Comparison of ENCODE assay signal across 15 cellular contexts in genomic region chr4:106522839-106523238, GRCh38.
DNase-seq lines count a peak whose midpoint lies in the region; FAIRE-seq and TF ChIP-seq lines count a peak whose summit lies in the region.
"Had no signal": no experiment of that assay in that cellular context is flagged by ENCODE, and none has a peak within 500 bp of the region (broad histone marks: within the 10 kb centered on the region; RNA-seq: fewer than 3 reads in every experiment).

No MANE protein-coding gene starts in this region.

- 87 to 93% methylated on average over 8 of the region's 8 CpGs for WGBS in tibial nerve, 2 donors

- no peaks in the 10 kb centered on the region for H3K4me1 ChIP-seq in tibial nerve
- H3K4me1 ChIP-seq: HAP-1, suprapubic skin had no signal

- TF ChIP-seq CTCF in bronchial epithelial cell (IDR thresholded peaks at IDR 0.05; ENCODE audit: insufficient read depth, low read length, severe bottlenecking) (no peak), tibial nerve (IDR thresholded peaks at IDR 0.05) (no peak)

- DNase-seq in GM04503 (ENCODE audit: low read depth) (peak; percentile 3), MV-4-11 (lab: John Stamatoyannopoulos, UW) (peak; percentile 12), bronchial epithelial cell (ENCODE audit: low read depth) (peak; percentile 5), renal cortical epithelial cell (ENCODE audit: low read depth) (peak; percentile 7), amniotic stem cell (lab: John Stamatoyannopoulos, UW) (no peak), tibial nerve (ENCODE audit: low spot score in 2 of 2) (no peak), Ammon's horn (ENCODE audit: low spot score) (no peak)
- DNase-seq: activated naive CD8-positive, alpha-beta T cell treated with anti-CD3 and anti-CD28 coated beads, Interleukin-2, amount 10 ng/mL, durations not matched to agents 7 days and 5 days; left cardiac atrium; NCI-H2171 treated with DMSO at 0.1 percent for 48 hours; small intestine had no signal

- no peaks in the 10 kb centered on the region for H3K36me3 ChIP-seq in bronchial epithelial cell (ENCODE audit: control insufficient read depth, insufficient read depth, low read length)
- no peaks in the 10 kb centered on the region for H3K36me3 ChIP-seq in tibial nerve
- H3K36me3 ChIP-seq: HAP-1, suprapubic skin had no signal

- H3K4me3 ChIP-seq in bronchial epithelial cell (ENCODE audit: low read depth, low read length) (no peak overlapping the region), tibial nerve (no peak overlapping the region)
- H3K4me3 ChIP-seq: HAP-1, suprapubic skin had no signal

- no peak for FAIRE-seq in bronchial epithelial cell (lab: Jason Lieb, UNC)
- FAIRE-seq: GM12891, small intestine, TTC549 had no signal

- no peak for TF ChIP-seq POLR2A in tibial nerve (IDR thresholded peaks at IDR 0.05)

- peaks cover 0 to 6% (median 0%) of the 10 kb centered on the region in 4 donors for H3K9me3 ChIP-seq in tibial nerve
- H3K9me3 ChIP-seq: HAP-1, suprapubic skin had no signal

- no peaks in the 10 kb centered on the region for H3K27me3 ChIP-seq in bronchial epithelial cell (ENCODE audit: control insufficient read depth, insufficient read depth, low read length)
- H3K27me3 ChIP-seq in tibial nerve: no peaks in the 10 kb centered on the region
- H3K27me3 ChIP-seq: suprapubic skin had no signal

- H3K27ac ChIP-seq in tibial nerve: no peak overlapping the region
- H3K27ac ChIP-seq: suprapubic skin had no signal

- TF ChIP-seq EP300 in tibial nerve (IDR thresholded peaks at IDR 0.05): no peak

Comparison
In these comparisons a context has a peak if more than half of its experiments do, and no peak if none do; other contexts are left out.
1. DNase-seq: peak in GM04503 (single experiment), MV-4-11 (single experiment), bronchial epithelial cell (single experiment) and renal cortical epithelial cell (single experiment); none in amniotic stem cell (single experiment), tibial nerve (0 of 2) and Ammon's horn (single experiment).